10 cellular contexts compared by ENCODE assay signal in genomic region chr15:52559583-52559982, GRCh38. TPM values are rescaled to one million over a fixed set of nuclear protein-coding genes. Genes with fewer than 3 reads are reported as not detected.
DNase-seq lines count a peak whose midpoint lies in the region; ATAC-seq and TF ChIP-seq lines count a peak whose summit lies in the region.
"Had no signal": no experiment of that assay in that cellular context is flagged by ENCODE, and none has a peak within 500 bp of the region (broad histone marks: within the 10 kb centered on the region; RNA-seq: fewer than 3 reads in every experiment).

No MANE protein-coding gene starts in this region.

- H3K79me2 ChIP-seq in SK-N-SH (ENCODE audit: insufficient read depth): peaks cover 99% of the 10 kb centered on the region

- H3K36me3 ChIP-seq in SK-N-SH (replicated peaks in 1 of 2; ENCODE audit: control insufficient read depth in 1 of 2, insufficient read depth in 2 of 2, low read length in 1 of 2) (peaks cover 25 to 39% of the 10 kb centered on the region in 2 experiments), transverse colon (peaks cover 0 to 5% (median 0%) of the 10 kb centered on the region in 4 donors)
- H3K36me3 ChIP-seq: thoracic aorta had no signal

- H3K4me1 ChIP-seq in SK-N-SH (ENCODE audit: control insufficient read depth in 1 of 2, insufficient read depth in 2 of 2, low read depth in 1 of 2, low read length in 1 of 2) (peaks cover 13 to 16% of the 10 kb centered on the region in 2 experiments; a peak in 3 of 4 replicates), transverse colon (peaks cover 5 to 69% (median 15%) of the 10 kb centered on the region in 4 donors)

- TF ChIP-seq POLR2A in transverse colon (IDR thresholded peaks at IDR 0.05): no peak

- no peak for TF ChIP-seq CTCF in SK-N-SH (IDR thresholded peaks at IDR 0.05)
- no peak for TF ChIP-seq CTCF in choroid plexus epithelial cell (conservative IDR thresholded peaks at IDR 0.05; ENCODE audit: low read depth, low read length)
- TF ChIP-seq CTCF in transverse colon (IDR thresholded peaks at IDR 0.05): no peak

- peaks cover 76% of the 10 kb centered on the region for H4K20me1 ChIP-seq in SK-N-SH (ENCODE audit: insufficient read depth)

- POLR2A ChIA-PET in SK-N-SH (lab: Yijun Ruan, JAX): no interaction called here

- no peak overlapping the region for H3K4me2 ChIP-seq in SK-N-SH

- no peaks in the 10 kb centered on the region for H3K9me2 ChIP-seq in SK-N-SH

- DNase-seq in SK-N-SH (no peak), choroid plexus epithelial cell (ENCODE audit: low read depth) (peak; percentile 58), transverse colon (no peak)
- DNase-seq in T-helper 2 cell treated with Interferon-gamma antibody and Interleukin-4, amounts not matched to agents 5 μg/mL and 100 μg/mL, for 36 hours (ENCODE audit: low spot score): peak; percentile 74
- DNase-seq in stimulated activated CD4-positive, alpha-beta T cell treated with anti-CD3 and anti-CD28 coated beads, Interleukin-4, amount 100 ng/mL, for 48 hours (ENCODE audit: low read depth in 2 of 2): peak; percentile 47 to 53
- DNase-seq: T-cell had no signal

- no peaks in the 10 kb centered on the region for H3K27me3 ChIP-seq in SK-N-SH (ENCODE audit: insufficient read depth)
- no peaks in the 10 kb centered on the region for H3K27me3 ChIP-seq in transverse colon

- CTCF ChIA-PET in SK-N-SH (lab: Yijun Ruan, JAX): interaction anchor here (0.6 to 1.6 kb wide), 3 partner anchors 90 to 229 kb away, joined by 3 to 4 read pairs (median 3); no protein-coding TSS in a partner anchor

- peak overlapping the region in 1 of 2 experiments; percentile 2; a peak in 1 of 4 replicates for H3K27ac ChIP-seq in SK-N-SH (ENCODE audit: low read depth in 2 of 2, low read length in 1 of 2)
- no peak overlapping the region for H3K27ac ChIP-seq in transverse colon
- H3K27ac ChIP-seq: thoracic aorta had no signal

- WGBS in SK-N-SH (ENCODE audit: low lambda C conversion rate): 82% methylated on average over 2 of the region's 2 CpGs
- WGBS in transverse colon (ENCODE audit: low coverage in 1 of 2), 2 donors: 63 to 67% methylated on average over 1 to 2 of the region's 2 CpGs

- intact Hi-C loops in transverse colon (cut with DNase I; ENCODE audit: low total_unique reads): no loop called here

- H3K36me3 Mint-ChIP-seq in T-helper 2 cell treated with Interferon-gamma antibody and Interleukin-4, amounts not matched to agents 5 μg/mL and 100 μg/mL, for 36 hours (ENCODE audit: low read depth): peaks cover 49% of the 10 kb centered on the region

- H3F3A ChIP-seq in SK-N-SH (replicated peaks; ENCODE audit: insufficient read depth): peaks cover 19% of the 10 kb centered on the region

- TF ChIP-seq EP300 in SK-N-SH (IDR thresholded peaks at IDR 0.05; ENCODE audit: borderline replicate concordance in 1 of 2, low read depth in 1 of 2, low read length in 1 of 2): no peak
- no peak for TF ChIP-seq EP300 in transverse colon (IDR thresholded peaks at IDR 0.05; ENCODE audit: low read depth)

- peak overlapping the region; percentile 54 for H3K4me3 Mint-ChIP-seq in T-helper 2 cell treated with Interferon-gamma antibody and Interleukin-4, amounts not matched to agents 5 μg/mL and 100 μg/mL, for 36 hours

- H3K4me3 ChIP-seq in SK-N-SH (ENCODE audit: low read depth in 2 of 2, low read length in 1 of 2) (no peak overlapping the region), choroid plexus epithelial cell (ENCODE audit: low read depth, low read length) (no peak overlapping the region), transverse colon (no peak overlapping the region)
- H3K4me3 ChIP-seq: thoracic aorta had no signal

- no peaks in the 10 kb centered on the region for H3K27me3 Mint-ChIP-seq in T-helper 2 cell treated with Interferon-gamma antibody and Interleukin-4, amounts not matched to agents 5 μg/mL and 100 μg/mL, for 36 hours (ENCODE audit: low read depth)
- H3K27me3 Mint-ChIP-seq: T-cell had no signal

- H3K9ac ChIP-seq in SK-N-SH: no peak overlapping the region

- no peak for TF ChIP-seq RAD21 in SK-N-SH (IDR thresholded peaks at IDR 0.05; ENCODE audit: low read length)

- H2AFZ ChIP-seq in SK-N-SH (ENCODE audit: low read depth): no peak overlapping the region

- H3K27ac Mint-ChIP-seq in T-helper 2 cell treated with Interferon-gamma antibody and Interleukin-4, amounts not matched to agents 5 μg/mL and 100 μg/mL, for 36 hours: peak overlapping the region; percentile 82

- H3K9me3 Mint-ChIP-seq in T-helper 2 cell treated with Interferon-gamma antibody and Interleukin-4, amounts not matched to agents 5 μg/mL and 100 μg/mL, for 36 hours: no peaks in the 10 kb centered on the region
- H3K9me3 Mint-ChIP-seq: T-cell had no signal

- ATAC-seq in SK-N-SH treated with all-trans-retinoic acid at 6 μM for 48 hours (peak; percentile 53; the same call in 2 of the 3 replicates), GM18873 (IDR thresholded peaks at IDR 0.05; ENCODE audit: low FRiP score, unreplicated experiment) (no peak), HG02623 (IDR thresholded peaks at IDR 0.05; ENCODE audit: unreplicated experiment) (no peak)

- in situ Hi-C loops in transverse colon (cut with MboI; ENCODE audit: low pct_ligation_motif_present in 1 of 4, low pct_unique_long_range_greater_than_20kb in 1 of 4, low sequenced_read_pairs in 3 of 4): no loop called here

- H3K9me3 ChIP-seq in SK-N-SH (no peaks in the 10 kb centered on the region), transverse colon (no peaks in the 10 kb centered on the region)
- H3K9me3 ChIP-seq: thoracic aorta had no signal

- H3K4me1 Mint-ChIP-seq in T-helper 2 cell treated with Interferon-gamma antibody and Interleukin-4, amounts not matched to agents 5 μg/mL and 100 μg/mL, for 36 hours (ENCODE audit: low read depth): peaks cover 66% of the 10 kb centered on the region

TF ChIP-seq in SK-N-SH treated with all-trans-retinoic acid at 6 μM for 48 hours, 23 proteins besides CTCF, POLR2A, EP300 and RAD21 (continues in another document):
- TF ChIP-seq OSR1 (CRISPR knock-in tag; IDR thresholded peaks at IDR 0.05): no peak
- no peak for TF ChIP-seq CSRNP3 (CRISPR knock-in tag; IDR thresholded peaks at IDR 0.05)
- no peak for TF ChIP-seq ESRRG (CRISPR knock-in tag; IDR thresholded peaks at IDR 0.05)

TF ChIP-seq in SK-N-SH, 30 proteins besides CTCF, POLR2A, EP300 and RAD21 (continues in another document):
- no peak for TF ChIP-seq TAF1 (IDR thresholded peaks at IDR 0.05; ENCODE audit: borderline replicate concordance, low read depth, low read length)
- TF ChIP-seq NRF1 (IDR thresholded peaks at IDR 0.05; ENCODE audit: low read depth, low read length): no peak
- no peak for TF ChIP-seq TEAD4 (IDR thresholded peaks at IDR 0.05; ENCODE audit: borderline replicate concordance, insufficient read depth)
- TF ChIP-seq CHD2 (IDR thresholded peaks at IDR 0.05; ENCODE audit: low read length, partially characterized antibody): no peak
- TF ChIP-seq ZBTB33 (IDR thresholded peaks at IDR 0.05; ENCODE audit: borderline replicate concordance, low read depth): no peak
- TF ChIP-seq SMC3 (IDR thresholded peaks at IDR 0.05; ENCODE audit: low read depth, low read length): no peak
- no peak for TF ChIP-seq MAX (IDR thresholded peaks at IDR 0.05; ENCODE audit: low read depth)
- TF ChIP-seq EZH2phosphoT487 (IDR thresholded peaks at IDR 0.05; ENCODE audit: borderline replicate concordance, low read depth): no peak
- no peak for TF ChIP-seq SIN3A (IDR thresholded peaks at IDR 0.05; ENCODE audit: borderline replicate concordance, low read depth, low read length)
- TF ChIP-seq GABPA (IDR thresholded peaks at IDR 0.05; ENCODE audit: low read depth): no peak
- no peak for TF ChIP-seq USF2 (IDR thresholded peaks at IDR 0.05; ENCODE audit: borderline replicate concordance, low read depth, low read length)
- no peak for TF ChIP-seq POLR2AphosphoS5 (IDR thresholded peaks at IDR 0.05; ENCODE audit: low read depth, low read length)

RNA-seq across cellular contexts. Expression of gene ARPP19, which starts 9.2 kb away (rescaled TPM):
- polyA plus RNA-seq in SK-N-SH (2012; rRNA removed): 29.0 and 47.1 TPM in 2 replicates
- 59.4 and 70.0 TPM in 2 replicates for polyA plus RNA-seq in SK-N-SH (2012; cell fraction: cytosol; rRNA removed)
- polyA plus RNA-seq in SK-N-SH (2012; cell fraction: nucleus; rRNA removed): 7.3 and 18.2 TPM in 2 replicates
- total RNA-seq in transverse colon: 10 to 100 TPM; 33.8 to 92.4 (median 55.4) TPM

RNA-seq across cellular contexts. Expression of gene MYO5A, which starts 30.9 kb away (rescaled TPM):
- 11.0 and 12.1 TPM in 2 replicates for polyA plus RNA-seq in SK-N-SH (2012; rRNA removed)
- polyA plus RNA-seq in SK-N-SH (2012; cell fraction: cytosol; rRNA removed): 11.0 and 12.7 TPM in 2 replicates
- polyA plus RNA-seq in SK-N-SH (2012; cell fraction: nucleus; rRNA removed): 11.3 and 16.1 TPM in 2 replicates
- 100 to 1,000 TPM in 1 of 4 donors, 10 to 100 TPM in 3; 10.9 to 151 (median 17.0) TPM for total RNA-seq in transverse colon

Comparison
In these comparisons a context has a peak if more than half of its experiments do, and no peak if none do; other contexts are left out.
1. DNase-seq: peak in T-helper 2 cell treated with Interferon-gamma antibody and Interleukin-4, amounts not matched to agents 5 μg/mL and 100 μg/mL, for 36 hours (single experiment), choroid plexus epithelial cell (single experiment) and stimulated activated CD4-positive, alpha-beta T cell treated with anti-CD3 and anti-CD28 coated beads, Interleukin-4, amount 100 ng/mL, for 48 hours (2 of 2); none in SK-N-SH (single experiment) and transverse colon (single experiment).